9 cellular contexts compared by ENCODE assay signal in the genomic region with DNA sequence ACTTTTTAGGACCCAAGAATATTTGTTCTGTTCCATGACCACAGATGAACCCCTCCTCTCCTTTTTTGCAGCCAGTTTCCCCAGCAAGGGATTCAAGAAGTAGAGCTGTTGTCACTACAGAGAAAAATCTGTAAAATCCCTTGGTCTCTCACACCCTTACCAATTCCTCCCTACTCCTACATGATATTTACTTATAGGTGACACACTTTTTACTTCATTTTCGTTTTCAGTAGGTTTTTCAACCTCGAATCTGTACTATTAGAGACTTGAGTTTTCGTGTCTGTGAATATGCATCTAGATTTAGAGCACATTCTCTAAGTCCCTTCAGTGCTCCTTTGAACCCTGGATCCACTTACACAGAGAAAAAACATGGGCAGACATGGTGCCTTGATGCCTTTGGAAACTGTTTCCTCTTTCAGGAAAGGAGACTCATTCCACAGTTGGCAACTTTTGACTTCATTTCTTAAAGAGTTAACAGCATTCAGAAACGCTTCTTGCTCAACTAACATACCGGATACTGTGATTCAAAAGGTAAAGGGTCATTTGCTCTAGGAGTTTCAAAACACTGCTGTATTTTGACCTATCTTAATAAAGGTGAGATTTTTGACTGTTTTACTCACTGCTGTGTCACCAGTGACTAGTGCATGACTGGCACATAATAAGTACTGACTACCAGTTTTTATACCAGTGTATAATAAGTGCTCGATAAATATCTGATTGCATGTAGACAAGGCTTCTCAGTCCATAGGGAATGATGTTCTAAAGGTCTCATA. TPM values are rescaled to one million over a fixed set of nuclear protein-coding genes. Genes with fewer than 3 reads are reported as not detected.
DNase-seq lines count a peak whose midpoint lies in the region; ATAC-seq and TF ChIP-seq lines count a peak whose summit lies in the region.
"Had no signal": no experiment of that assay in that cellular context is flagged by ENCODE, and none has a peak within 500 bp of the region (broad histone marks: within the 10 kb centered on the region; RNA-seq: fewer than 3 reads in every experiment).

No MANE protein-coding gene starts in this region.

- no peaks in the 10 kb centered on the region for H3K9me3 ChIP-seq in lower lobe of right lung

- intact Hi-C loops in activated T-helper 2 cell treated with anti-CD3 and anti-CD28 coated beads, Interferon-gamma antibody, Interleukin-2, Interleukin-4, amounts not matched to agents 10 μg/mL and 5 μg/mL and 100 μg/mL, durations not matched to agents 14 hours and 24 hours and 36 hours (cut with micrococcal nuclease) = loop anchor here (5.0 kb wide), 1 partner anchor 34 kb away; no protein-coding TSS in a partner anchor
- intact Hi-C loops in lower lobe of right lung (cut with DNase I) = no loop called here

- H3K4me3 ChIP-seq in lower lobe of right lung = no peak overlapping the region

- peak overlapping the region; percentile 50 for H3K27ac ChIP-seq in lower lobe of right lung

- peak overlapping the region; percentile 51 for H3K4me3 Mint-ChIP-seq in activated T-helper 2 cell treated with anti-CD3 and anti-CD28 coated beads, Interferon-gamma antibody, Interleukin-2, Interleukin-4, amounts not matched to agents 10 μg/mL and 5 μg/mL and 100 μg/mL, durations not matched to agents 14 hours and 24 hours and 36 hours (ENCODE audit: low read depth)
- H3K4me3 Mint-ChIP-seq: memory B cell had no signal

- peaks cover 4% of the 10 kb centered on the region for H3K9me3 Mint-ChIP-seq in activated T-helper 2 cell treated with anti-CD3 and anti-CD28 coated beads, Interferon-gamma antibody, Interleukin-2, Interleukin-4, amounts not matched to agents 10 μg/mL and 5 μg/mL and 100 μg/mL, durations not matched to agents 14 hours and 24 hours and 36 hours
- H3K9me3 Mint-ChIP-seq: memory B cell had no signal

- ATAC-seq in HG02571 (IDR thresholded peaks at IDR 0.05; ENCODE audit: unreplicated experiment) (peak; percentile 69), lower lobe of right lung (no peak), HG03196 (IDR thresholded peaks at IDR 0.05; ENCODE audit: unreplicated experiment) (no peak), HG02642 (IDR thresholded peaks at IDR 0.05; ENCODE audit: poor library complexity, unreplicated experiment) (no peak), HG03175 (IDR thresholded peaks at IDR 0.05; ENCODE audit: unreplicated experiment) (no peak)

- TF ChIP-seq CTCF in lower lobe of right lung (IDR thresholded peaks at IDR 0.05) = no peak

- TF ChIP-seq POLR2A in erythroblast (IDR thresholded peaks at IDR 0.05; ENCODE audit: low read length) = no peak

- peaks cover 8% of the 10 kb centered on the region for H3K4me1 Mint-ChIP-seq in activated T-helper 2 cell treated with anti-CD3 and anti-CD28 coated beads, Interferon-gamma antibody, Interleukin-2, Interleukin-4, amounts not matched to agents 10 μg/mL and 5 μg/mL and 100 μg/mL, durations not matched to agents 14 hours and 24 hours and 36 hours (ENCODE audit: low read depth)

- H3K36me3 ChIP-seq in lower lobe of right lung = peaks cover 6% of the 10 kb centered on the region

- DNase-seq in Daoy (ENCODE audit: low read depth) = peak; percentile 86
- DNase-seq in activated T-helper 2 cell treated with anti-CD3 and anti-CD28 coated beads, Interferon-gamma antibody, Interleukin-2, Interleukin-4, amounts not matched to agents 10 μg/mL and 5 μg/mL and 100 μg/mL, durations not matched to agents 14 hours and 24 hours and 36 hours (ENCODE audit: low spot score) = no peak
- no peak for DNase-seq in lower lobe of right lung
- DNase-seq in erythroblast (lab: John Stamatoyannopoulos, UW) = no peak

- no peaks in the 10 kb centered on the region for H3K36me3 Mint-ChIP-seq in activated T-helper 2 cell treated with anti-CD3 and anti-CD28 coated beads, Interferon-gamma antibody, Interleukin-2, Interleukin-4, amounts not matched to agents 10 μg/mL and 5 μg/mL and 100 μg/mL, durations not matched to agents 14 hours and 24 hours and 36 hours (ENCODE audit: low read depth)
- H3K36me3 Mint-ChIP-seq: memory B cell had no signal

- H3K27me3 ChIP-seq in lower lobe of right lung (ENCODE audit: low read depth) = no peaks in the 10 kb centered on the region

- no peak overlapping the region for H3K27ac Mint-ChIP-seq in activated T-helper 2 cell treated with anti-CD3 and anti-CD28 coated beads, Interferon-gamma antibody, Interleukin-2, Interleukin-4, amounts not matched to agents 10 μg/mL and 5 μg/mL and 100 μg/mL, durations not matched to agents 14 hours and 24 hours and 36 hours
- H3K27ac Mint-ChIP-seq: memory B cell had no signal

- peaks cover 23% of the 10 kb centered on the region for H3K4me1 ChIP-seq in lower lobe of right lung

- H3K27me3 Mint-ChIP-seq in activated T-helper 2 cell treated with anti-CD3 and anti-CD28 coated beads, Interferon-gamma antibody, Interleukin-2, Interleukin-4, amounts not matched to agents 10 μg/mL and 5 μg/mL and 100 μg/mL, durations not matched to agents 14 hours and 24 hours and 36 hours (ENCODE audit: low read depth) = peaks cover 28% of the 10 kb centered on the region

RNA-seq across cellular contexts. Expression of gene LAMA4, which starts 50.6 kb away (rescaled TPM):
- total RNA-seq in Daoy (2014; rRNA removed; shearing (Covaris generic)) = 66.6 and 76.5 TPM in 2 replicates
- not detected in 2 replicates for total RNA-seq in activated T-helper 2 cell treated with anti-CD3 and anti-CD28 coated beads, Interferon-gamma antibody, Interleukin-2, Interleukin-4, amounts not matched to agents 10 μg/mL and 5 μg/mL and 100 μg/mL, durations not matched to agents 14 hours and 24 hours and 36 hours
- total RNA-seq in lower lobe of right lung = 91.2 TPM

Comparison
In these comparisons a context has a peak if more than half of its experiments do, and no peak if none do; other contexts are left out.
1. RNA of gene LAMA4, which starts 50.6 kb away (total RNA-seq): 91.2 TPM in lower lobe of right lung (single experiment) and 66.6 to 76.5 TPM in Daoy; not detected in activated T-helper 2 cell treated with anti-CD3 and anti-CD28 coated beads, Interferon-gamma antibody, Interleukin-2, Interleukin-4, amounts not matched to agents 10 μg/mL and 5 μg/mL and 100 μg/mL, durations not matched to agents 14 hours and 24 hours and 36 hours; every median in the first group is over 10 times any median in the second.